In the genomic region with DNA sequence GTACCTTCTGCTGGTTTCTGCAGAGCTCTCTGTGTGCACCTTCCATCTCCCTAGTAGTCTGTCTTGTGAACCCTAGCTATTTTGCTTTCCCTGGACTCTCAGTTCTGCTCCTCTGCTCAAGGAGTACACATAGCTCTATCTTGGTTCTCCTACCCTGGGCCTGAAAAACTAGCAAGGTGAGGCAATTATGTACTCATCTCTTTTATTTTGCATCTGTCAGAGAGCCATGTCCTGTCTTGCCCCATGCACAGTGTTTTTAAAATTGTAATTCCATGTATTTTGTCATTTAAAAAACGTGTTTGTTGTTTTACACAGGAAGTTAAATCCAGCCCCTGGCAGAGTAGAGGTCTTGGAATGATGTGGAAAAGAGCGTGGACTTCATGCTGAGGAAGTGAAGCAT, we compare ENCODE assay signal across 1 cellular context.
TF ChIP-seq lines count a peak whose summit lies in the region.

No MANE protein-coding gene starts in this region.

TF ChIP-seq in GM23338, 12 proteins besides CTCF, POLR2A, EP300 and RAD21:
- TF ChIP-seq ETS1 (IDR thresholded peaks at IDR 0.05) (no peak), CREB1 (CRISPR knock-in tag; IDR thresholded peaks at IDR 0.05; ENCODE audit: low read depth) (no peak), ZNF114 (CRISPR knock-in tag; IDR thresholded peaks at IDR 0.05) (no peak), POLR2AphosphoS5 (IDR thresholded peaks at IDR 0.05; ENCODE audit: low read depth) (no peak), JUNB (IDR thresholded peaks at IDR 0.05; ENCODE audit: unreplicated experiment) (no peak), ZNF331 (CRISPR knock-in tag; IDR thresholded peaks at IDR 0.05; ENCODE audit: low read depth) (no peak), NANOG (IDR thresholded peaks at IDR 0.05; ENCODE audit: borderline replicate concordance) (no peak), EZH2 (IDR thresholded peaks at IDR 0.05; ENCODE audit: low read depth, unreplicated experiment) (no peak)
- TF ChIP-seq, protein P1, sequence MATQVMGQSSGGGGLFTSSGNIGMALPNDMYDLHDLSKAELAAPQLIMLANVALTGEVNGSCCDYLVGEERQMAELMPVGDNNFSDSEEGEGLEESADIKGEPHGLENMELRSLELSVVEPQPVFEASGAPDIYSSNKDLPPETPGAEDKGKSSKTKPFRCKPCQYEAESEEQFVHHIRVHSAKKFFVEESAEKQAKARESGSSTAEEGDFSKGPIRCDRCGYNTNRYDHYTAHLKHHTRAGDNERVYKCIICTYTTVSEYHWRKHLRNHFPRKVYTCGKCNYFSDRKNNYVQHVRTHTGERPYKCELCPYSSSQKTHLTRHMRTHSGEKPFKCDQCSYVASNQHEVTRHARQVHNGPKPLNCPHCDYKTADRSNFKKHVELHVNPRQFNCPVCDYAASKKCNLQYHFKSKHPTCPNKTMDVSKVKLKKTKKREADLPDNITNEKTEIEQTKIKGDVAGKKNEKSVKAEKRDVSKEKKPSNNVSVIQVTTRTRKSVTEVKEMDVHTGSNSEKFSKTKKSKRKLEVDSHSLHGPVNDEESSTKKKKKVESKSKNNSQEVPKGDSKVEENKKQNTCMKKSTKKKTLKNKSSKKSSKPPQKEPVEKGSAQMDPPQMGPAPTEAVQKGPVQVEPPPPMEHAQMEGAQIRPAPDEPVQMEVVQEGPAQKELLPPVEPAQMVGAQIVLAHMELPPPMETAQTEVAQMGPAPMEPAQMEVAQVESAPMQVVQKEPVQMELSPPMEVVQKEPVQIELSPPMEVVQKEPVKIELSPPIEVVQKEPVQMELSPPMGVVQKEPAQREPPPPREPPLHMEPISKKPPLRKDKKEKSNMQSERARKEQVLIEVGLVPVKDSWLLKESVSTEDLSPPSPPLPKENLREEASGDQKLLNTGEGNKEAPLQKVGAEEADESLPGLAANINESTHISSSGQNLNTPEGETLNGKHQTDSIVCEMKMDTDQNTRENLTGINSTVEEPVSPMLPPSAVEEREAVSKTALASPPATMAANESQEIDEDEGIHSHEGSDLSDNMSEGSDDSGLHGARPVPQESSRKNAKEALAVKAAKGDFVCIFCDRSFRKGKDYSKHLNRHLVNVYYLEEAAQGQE (IDR thresholded peaks at IDR 0.05; ENCODE audit: unreplicated experiment), result no peak
- TF ChIP-seq, protein P2, sequence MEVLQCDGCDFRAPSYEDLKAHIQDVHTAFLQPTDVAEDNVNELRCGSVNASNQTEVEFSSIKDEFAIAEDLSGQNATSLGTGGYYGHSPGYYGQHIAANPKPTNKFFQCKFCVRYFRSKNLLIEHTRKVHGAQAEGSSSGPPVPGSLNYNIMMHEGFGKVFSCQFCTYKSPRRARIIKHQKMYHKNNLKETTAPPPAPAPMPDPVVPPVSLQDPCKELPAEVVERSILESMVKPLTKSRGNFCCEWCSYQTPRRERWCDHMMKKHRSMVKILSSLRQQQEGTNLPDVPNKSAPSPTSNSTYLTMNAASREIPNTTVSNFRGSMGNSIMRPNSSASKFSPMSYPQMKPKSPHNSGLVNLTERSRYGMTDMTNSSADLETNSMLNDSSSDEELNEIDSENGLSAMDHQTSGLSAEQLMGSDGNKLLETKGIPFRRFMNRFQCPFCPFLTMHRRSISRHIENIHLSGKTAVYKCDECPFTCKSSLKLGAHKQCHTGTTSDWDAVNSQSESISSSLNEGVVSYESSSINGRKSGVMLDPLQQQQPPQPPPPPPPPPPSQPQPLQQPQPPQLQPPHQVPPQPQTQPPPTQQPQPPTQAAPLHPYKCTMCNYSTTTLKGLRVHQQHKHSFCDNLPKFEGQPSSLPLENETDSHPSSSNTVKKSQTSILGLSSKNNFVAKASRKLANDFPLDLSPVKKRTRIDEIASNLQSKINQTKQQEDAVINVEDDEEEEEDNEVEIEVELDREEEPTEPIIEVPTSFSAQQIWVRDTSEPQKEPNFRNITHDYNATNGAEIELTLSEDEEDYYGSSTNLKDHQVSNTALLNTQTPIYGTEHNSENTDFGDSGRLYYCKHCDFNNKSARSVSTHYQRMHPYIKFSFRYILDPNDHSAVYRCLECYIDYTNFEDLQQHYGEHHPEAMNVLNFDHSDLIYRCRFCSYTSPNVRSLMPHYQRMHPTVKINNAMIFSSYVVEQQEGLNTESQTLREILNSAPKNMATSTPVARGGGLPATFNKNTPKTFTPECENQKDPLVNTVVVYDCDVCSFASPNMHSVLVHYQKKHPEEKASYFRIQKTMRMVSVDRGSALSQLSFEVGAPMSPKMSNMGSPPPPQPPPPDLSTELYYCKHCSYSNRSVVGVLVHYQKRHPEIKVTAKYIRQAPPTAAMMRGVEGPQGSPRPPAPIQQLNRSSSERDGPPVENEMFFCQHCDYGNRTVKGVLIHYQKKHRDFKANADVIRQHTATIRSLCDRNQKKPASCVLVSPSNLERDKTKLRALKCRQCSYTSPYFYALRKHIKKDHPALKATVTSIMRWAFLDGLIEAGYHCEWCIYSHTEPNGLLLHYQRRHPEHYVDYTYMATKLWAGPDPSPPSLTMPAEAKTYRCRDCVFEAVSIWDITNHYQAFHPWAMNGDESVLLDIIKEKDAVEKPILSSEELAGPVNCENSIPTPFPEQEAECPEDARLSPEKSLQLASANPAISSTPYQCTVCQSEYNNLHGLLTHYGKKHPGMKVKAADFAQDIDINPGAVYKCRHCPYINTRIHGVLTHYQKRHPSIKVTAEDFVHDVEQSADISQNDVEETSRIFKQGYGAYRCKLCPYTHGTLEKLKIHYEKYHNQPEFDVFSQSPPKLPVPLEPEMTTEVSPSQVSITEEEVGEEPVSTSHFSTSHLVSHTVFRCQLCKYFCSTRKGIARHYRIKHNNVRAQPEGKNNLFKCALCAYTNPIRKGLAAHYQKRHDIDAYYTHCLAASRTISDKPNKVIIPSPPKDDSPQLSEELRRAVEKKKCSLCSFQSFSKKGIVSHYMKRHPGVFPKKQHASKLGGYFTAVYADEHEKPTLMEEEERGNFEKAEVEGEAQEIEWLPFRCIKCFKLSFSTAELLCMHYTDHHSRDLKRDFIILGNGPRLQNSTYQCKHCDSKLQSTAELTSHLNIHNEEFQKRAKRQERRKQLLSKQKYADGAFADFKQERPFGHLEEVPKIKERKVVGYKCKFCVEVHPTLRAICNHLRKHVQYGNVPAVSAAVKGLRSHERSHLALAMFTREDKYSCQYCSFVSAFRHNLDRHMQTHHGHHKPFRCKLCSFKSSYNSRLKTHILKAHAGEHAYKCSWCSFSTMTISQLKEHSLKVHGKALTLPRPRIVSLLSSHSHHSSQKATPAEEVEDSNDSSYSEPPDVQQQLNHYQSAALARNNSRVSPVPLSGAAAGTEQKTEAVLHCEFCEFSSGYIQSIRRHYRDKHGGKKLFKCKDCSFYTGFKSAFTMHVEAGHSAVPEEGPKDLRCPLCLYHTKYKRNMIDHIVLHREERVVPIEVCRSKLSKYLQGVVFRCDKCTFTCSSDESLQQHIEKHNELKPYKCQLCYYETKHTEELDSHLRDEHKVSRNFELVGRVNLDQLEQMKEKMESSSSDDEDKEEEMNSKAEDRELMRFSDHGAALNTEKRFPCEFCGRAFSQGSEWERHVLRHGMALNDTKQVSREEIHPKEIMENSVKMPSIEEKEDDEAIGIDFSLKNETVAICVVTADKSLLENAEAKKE (CRISPR knock-in tag; IDR thresholded peaks at IDR 0.05), result no peak
